ENCODE assay signal across 1 cellular context in the genomic region with DNA sequence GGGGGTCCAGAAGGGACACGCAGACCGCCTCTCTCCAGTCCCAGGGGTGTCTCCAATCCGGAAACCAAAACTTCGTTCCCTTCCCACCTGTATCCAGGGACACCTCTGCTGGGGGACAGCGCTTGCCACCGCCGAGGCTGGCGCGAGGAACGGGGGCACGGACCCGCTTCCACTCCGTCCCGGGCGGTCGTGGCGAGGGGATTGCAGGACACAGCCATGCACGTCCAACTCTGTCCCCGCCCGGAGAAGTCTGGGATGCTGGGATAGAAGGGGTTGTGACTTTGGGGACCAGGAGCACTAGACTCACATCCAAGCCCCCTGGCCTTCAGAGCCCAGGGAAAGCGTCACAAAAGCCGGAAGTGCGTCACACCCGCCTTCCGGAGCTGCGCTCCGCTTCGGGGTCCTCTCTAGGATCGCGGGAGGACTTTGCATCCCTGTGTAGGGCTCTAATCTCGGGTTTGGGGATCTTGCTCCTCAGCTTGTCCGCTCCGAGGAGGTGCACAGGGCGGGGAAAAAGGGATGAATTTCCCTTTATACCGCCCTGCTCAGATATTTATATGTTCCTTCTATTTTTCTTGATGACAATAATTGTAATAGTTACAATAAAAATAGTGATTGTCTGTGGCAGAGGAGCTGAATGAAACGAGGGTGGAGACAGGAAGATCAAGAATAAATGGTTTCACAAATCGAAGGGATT.
TF ChIP-seq lines count a peak whose summit lies in the region.

Gene FAM200A (minus strand): TSS at position 348 of the 697 bp plus-strand sequence. CDS start 3,707 bp downstream, outside the sequence.

TF ChIP-seq in HepG2, 621 proteins besides CTCF, POLR2A, EP300 and RAD21 (continued from another document and continues in another):
- TF ChIP-seq ZBED4 (CRISPR knock-in tag; IDR thresholded peaks at IDR 0.05; ENCODE audit: borderline replicate concordance): no peak
- TF ChIP-seq, protein P1, sequence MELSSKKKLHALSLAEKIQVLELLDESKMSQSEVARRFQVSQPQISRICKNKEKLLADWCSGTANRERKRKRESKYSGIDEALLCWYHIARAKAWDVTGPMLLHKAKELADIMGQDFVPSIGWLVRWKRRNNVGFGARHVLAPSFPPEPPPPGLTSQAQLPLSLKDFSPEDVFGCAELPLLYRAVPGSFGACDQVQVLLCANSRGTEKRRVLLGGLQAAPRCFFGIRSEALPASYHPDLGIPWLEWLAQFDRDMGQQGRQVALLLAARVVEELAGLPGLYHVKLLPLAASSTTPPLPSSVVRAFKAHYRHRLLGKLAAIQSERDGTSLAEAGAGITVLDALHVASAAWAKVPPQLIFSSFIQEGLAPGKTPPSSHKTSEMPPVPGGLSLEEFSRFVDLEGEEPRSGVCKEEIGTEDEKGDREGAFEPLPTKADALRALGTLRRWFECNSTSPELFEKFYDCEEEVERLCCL (CRISPR knock-in tag; IDR thresholded peaks at IDR 0.05; ENCODE audit: borderline replicate concordance): no peak
- peak; percentile 28; the same call in 1 of the 2 replicates for TF ChIP-seq NFYC (CRISPR knock-in tag; IDR thresholded peaks at IDR 0.05)
- TF ChIP-seq ZNF574 (CRISPR knock-in tag; IDR thresholded peaks at IDR 0.05): peak; percentile 100
- TF ChIP-seq JARID2 (CRISPR knock-in tag; IDR thresholded peaks at IDR 0.05; ENCODE audit: insufficient replicate concordance): no peak
- 0 out of 2 replicates have a peak, but pooled peaks have one; percentile 32 for TF ChIP-seq HOXD1 (CRISPR knock-in tag; IDR thresholded peaks at IDR 0.05)
- peak; percentile 69; the same call in 1 of the 2 replicates for TF ChIP-seq ZNF605 (CRISPR knock-in tag; IDR thresholded peaks at IDR 0.05)
- peak; percentile 56; the same call in 1 of the 2 replicates for TF ChIP-seq ZNF274 (CRISPR knock-in tag; IDR thresholded peaks at IDR 0.05)
- TF ChIP-seq RCOR2 (CRISPR knock-in tag; IDR thresholded peaks at IDR 0.05): no peak
- peak; percentile 14; the same call in 1 of the 2 replicates for TF ChIP-seq ZNF607 (CRISPR knock-in tag; IDR thresholded peaks at IDR 0.05; ENCODE audit: borderline replicate concordance)
- TF ChIP-seq RXRA (CRISPR knock-in tag; IDR thresholded peaks at IDR 0.05): peak; percentile 30; the same call in 1 of the 2 replicates
- TF ChIP-seq, protein P2, sequence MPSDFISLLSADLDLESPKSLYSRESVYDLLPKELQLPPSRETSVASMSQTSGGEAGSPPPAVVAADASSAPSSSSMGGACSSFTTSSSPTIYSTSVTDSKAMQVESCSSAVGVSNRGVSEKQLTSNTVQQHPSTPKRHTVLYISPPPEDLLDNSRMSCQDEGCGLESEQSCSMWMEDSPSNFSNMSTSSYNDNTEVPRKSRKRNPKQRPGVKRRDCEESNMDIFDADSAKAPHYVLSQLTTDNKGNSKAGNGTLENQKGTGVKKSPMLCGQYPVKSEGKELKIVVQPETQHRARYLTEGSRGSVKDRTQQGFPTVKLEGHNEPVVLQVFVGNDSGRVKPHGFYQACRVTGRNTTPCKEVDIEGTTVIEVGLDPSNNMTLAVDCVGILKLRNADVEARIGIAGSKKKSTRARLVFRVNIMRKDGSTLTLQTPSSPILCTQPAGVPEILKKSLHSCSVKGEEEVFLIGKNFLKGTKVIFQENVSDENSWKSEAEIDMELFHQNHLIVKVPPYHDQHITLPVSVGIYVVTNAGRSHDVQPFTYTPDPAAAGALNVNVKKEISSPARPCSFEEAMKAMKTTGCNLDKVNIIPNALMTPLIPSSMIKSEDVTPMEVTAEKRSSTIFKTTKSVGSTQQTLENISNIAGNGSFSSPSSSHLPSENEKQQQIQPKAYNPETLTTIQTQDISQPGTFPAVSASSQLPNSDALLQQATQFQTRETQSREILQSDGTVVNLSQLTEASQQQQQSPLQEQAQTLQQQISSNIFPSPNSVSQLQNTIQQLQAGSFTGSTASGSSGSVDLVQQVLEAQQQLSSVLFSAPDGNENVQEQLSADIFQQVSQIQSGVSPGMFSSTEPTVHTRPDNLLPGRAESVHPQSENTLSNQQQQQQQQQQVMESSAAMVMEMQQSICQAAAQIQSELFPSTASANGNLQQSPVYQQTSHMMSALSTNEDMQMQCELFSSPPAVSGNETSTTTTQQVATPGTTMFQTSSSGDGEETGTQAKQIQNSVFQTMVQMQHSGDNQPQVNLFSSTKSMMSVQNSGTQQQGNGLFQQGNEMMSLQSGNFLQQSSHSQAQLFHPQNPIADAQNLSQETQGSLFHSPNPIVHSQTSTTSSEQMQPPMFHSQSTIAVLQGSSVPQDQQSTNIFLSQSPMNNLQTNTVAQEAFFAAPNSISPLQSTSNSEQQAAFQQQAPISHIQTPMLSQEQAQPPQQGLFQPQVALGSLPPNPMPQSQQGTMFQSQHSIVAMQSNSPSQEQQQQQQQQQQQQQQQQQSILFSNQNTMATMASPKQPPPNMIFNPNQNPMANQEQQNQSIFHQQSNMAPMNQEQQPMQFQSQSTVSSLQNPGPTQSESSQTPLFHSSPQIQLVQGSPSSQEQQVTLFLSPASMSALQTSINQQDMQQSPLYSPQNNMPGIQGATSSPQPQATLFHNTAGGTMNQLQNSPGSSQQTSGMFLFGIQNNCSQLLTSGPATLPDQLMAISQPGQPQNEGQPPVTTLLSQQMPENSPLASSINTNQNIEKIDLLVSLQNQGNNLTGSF (CRISPR knock-in tag; IDR thresholded peaks at IDR 0.05): no peak
- peak; percentile 59 for TF ChIP-seq ZNF407 (CRISPR knock-in tag; IDR thresholded peaks at IDR 0.05; ENCODE audit: not compliant biosample characterization)
- TF ChIP-seq ZNF839 (CRISPR knock-in tag; IDR thresholded peaks at IDR 0.05; ENCODE audit: borderline replicate concordance): 0 out of 2 replicates have a peak, but pooled peaks have one; percentile 68
- TF ChIP-seq GABPA (IDR thresholded peaks at IDR 0.05; ENCODE audit: low read depth, low read length): peak; percentile 91
- peak; percentile 99 for TF ChIP-seq GABPA (CRISPR knock-in tag; IDR thresholded peaks at IDR 0.05; ENCODE audit: low read depth)
- peak; percentile 58; the same call in 1 of the 2 replicates for TF ChIP-seq POGZ (CRISPR knock-in tag; IDR thresholded peaks at IDR 0.05)
- TF ChIP-seq BRD4 (CRISPR knock-in tag; IDR thresholded peaks at IDR 0.05): 0 out of 2 replicates have a peak, but pooled peaks have one; percentile 65
- 0 out of 2 replicates have a peak, but pooled peaks have one; percentile 27 for TF ChIP-seq BCL3 (CRISPR knock-in tag; IDR thresholded peaks at IDR 0.05)
- TF ChIP-seq ZNF569 (CRISPR knock-in tag; IDR thresholded peaks at IDR 0.05; ENCODE audit: borderline replicate concordance): 0 out of 2 replicates have a peak, but pooled peaks have one; percentile 36
- no peak for TF ChIP-seq CAMTA2 (CRISPR knock-in tag; IDR thresholded peaks at IDR 0.05; ENCODE audit: borderline replicate concordance)
- no peak for TF ChIP-seq GFI1 (CRISPR knock-in tag; IDR thresholded peaks at IDR 0.05; ENCODE audit: borderline replicate concordance)
- TF ChIP-seq HDAC1 (CRISPR knock-in tag; IDR thresholded peaks at IDR 0.05): peak; percentile 76
- 0 out of 2 replicates have a peak, but pooled peaks have one; percentile 70 for TF ChIP-seq ZNF329 (CRISPR knock-in tag; IDR thresholded peaks at IDR 0.05; ENCODE audit: low read depth)
- TF ChIP-seq TGIF2 (CRISPR knock-in tag; IDR thresholded peaks at IDR 0.05): peak; percentile 83
- no peak for TF ChIP-seq SOX6 (IDR thresholded peaks at IDR 0.05)
- TF ChIP-seq SOX6 (CRISPR knock-in tag; IDR thresholded peaks at IDR 0.05): peak; percentile 62; the same call in 1 of the 2 replicates
- TF ChIP-seq ZNF256 (CRISPR knock-in tag; conservative IDR thresholded peaks at IDR 0.05): no peak
